Comparison of ENCODE assay signal across 1 cellular context in the genomic region with DNA sequence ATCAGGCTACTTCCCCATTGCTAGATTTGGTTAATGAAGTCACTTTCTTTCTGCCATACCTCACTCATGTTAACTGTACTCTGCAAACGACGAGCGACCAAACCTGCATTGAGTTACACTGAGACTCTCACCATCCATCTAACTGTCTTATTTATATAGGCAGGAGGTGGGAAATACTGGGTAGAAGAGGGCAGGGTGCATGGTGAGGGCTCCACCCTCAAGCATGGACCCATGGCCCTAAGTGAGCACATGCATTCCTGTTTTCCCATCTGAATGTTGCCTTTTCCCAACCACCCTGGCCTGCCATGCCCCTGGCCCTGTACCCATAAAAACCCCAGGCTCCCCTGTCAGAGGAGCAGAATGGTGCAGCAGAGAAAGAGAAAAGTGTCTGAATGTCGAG.
TF ChIP-seq lines count a peak whose summit lies in the region.

No MANE protein-coding gene starts in this region.

TF ChIP-seq in IMR-90, 13 proteins besides CTCF, POLR2A, EP300 and RAD21:
- no peak for TF ChIP-seq CHD1 (IDR thresholded peaks at IDR 0.05; ENCODE audit: low read depth, low read length)
- TF ChIP-seq NFE2L2 (IDR thresholded peaks at IDR 0.05; ENCODE audit: low read depth, low read length) = no peak
- TF ChIP-seq, protein P1, sequence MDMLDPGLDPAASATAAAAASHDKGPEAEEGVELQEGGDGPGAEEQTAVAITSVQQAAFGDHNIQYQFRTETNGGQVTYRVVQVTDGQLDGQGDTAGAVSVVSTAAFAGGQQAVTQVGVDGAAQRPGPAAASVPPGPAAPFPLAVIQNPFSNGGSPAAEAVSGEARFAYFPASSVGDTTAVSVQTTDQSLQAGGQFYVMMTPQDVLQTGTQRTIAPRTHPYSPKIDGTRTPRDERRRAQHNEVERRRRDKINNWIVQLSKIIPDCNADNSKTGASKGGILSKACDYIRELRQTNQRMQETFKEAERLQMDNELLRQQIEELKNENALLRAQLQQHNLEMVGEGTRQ (IDR thresholded peaks at IDR 0.05; ENCODE audit: low read depth, low read length) = no peak
- TF ChIP-seq MAZ (IDR thresholded peaks at IDR 0.05; ENCODE audit: borderline replicate concordance, low read depth, low read length) = no peak
- TF ChIP-seq RCOR1 (IDR thresholded peaks at IDR 0.05; ENCODE audit: insufficient replicate concordance, low read length) = no peak
- no peak for TF ChIP-seq RFX5 (IDR thresholded peaks at IDR 0.05; ENCODE audit: low read depth, low read length)
- no peak for TF ChIP-seq MXI1 (IDR thresholded peaks at IDR 0.05; ENCODE audit: borderline replicate concordance, low read depth, low read length)
- no peak for TF ChIP-seq MAFK (IDR thresholded peaks at IDR 0.05; ENCODE audit: low read depth, low read length)
- no peak for TF ChIP-seq SMC3 (IDR thresholded peaks at IDR 0.05; ENCODE audit: low read depth, low read length)
- TF ChIP-seq FOS (IDR thresholded peaks at IDR 0.05; ENCODE audit: low read depth, low read length) = no peak
- TF ChIP-seq, protein P2, sequence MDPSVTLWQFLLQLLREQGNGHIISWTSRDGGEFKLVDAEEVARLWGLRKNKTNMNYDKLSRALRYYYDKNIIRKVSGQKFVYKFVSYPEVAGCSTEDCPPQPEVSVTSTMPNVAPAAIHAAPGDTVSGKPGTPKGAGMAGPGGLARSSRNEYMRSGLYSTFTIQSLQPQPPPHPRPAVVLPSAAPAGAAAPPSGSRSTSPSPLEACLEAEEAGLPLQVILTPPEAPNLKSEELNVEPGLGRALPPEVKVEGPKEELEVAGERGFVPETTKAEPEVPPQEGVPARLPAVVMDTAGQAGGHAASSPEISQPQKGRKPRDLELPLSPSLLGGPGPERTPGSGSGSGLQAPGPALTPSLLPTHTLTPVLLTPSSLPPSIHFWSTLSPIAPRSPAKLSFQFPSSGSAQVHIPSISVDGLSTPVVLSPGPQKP (IDR thresholded peaks at IDR 0.05; ENCODE audit: borderline replicate concordance, low read depth, low read length) = no peak
- no peak for TF ChIP-seq CEBPB (IDR thresholded peaks at IDR 0.05; ENCODE audit: low read depth, low read length)
- TF ChIP-seq BHLHE40 (IDR thresholded peaks at IDR 0.05; ENCODE audit: low read depth, low read length) = no peak
